10 cellular contexts compared by ENCODE assay signal in the genomic region with DNA sequence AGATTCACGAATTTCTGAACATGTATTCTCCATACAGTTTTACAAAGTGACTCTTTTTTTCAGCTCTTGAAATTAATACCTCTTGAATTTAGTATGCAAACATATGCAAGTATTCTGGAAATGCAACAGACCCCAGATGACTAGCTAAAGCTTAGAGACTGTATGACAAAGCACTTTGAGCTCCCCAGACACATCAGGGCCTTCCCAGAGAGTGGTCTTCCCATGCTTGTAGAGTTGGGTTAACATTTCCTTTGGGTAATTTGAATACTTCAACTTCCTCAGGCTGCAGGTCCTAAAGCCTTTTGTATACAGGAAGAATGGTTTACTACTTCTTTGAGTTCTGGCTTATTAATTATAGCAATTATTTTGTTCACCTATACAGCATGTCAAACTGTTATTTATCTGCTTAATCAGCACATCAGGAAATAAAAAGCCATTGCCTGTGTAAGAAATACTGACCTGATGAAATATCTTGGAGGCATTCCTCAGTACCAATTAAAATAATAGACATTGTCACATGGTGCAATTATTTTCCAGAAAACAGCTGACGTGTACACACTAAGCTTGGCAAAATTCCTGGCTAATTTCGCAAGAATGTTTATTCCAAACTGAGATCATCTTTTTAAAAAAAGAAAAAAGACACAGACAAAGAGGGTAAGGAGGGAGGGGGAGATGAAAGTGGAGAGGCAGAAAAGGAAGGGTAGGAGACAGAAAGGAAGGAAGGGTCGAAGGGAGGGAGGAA.
A peak's percentile ranks its signal among the peaks of the same experiment; 100 is the strongest.
DNase-seq lines count a peak whose midpoint lies in the region; ATAC-seq and TF ChIP-seq lines count a peak whose summit lies in the region.
"Had no signal": no experiment of that assay in that cellular context is flagged by ENCODE, and none has a peak within 500 bp of the region (broad histone marks: within the 10 kb centered on the region; RNA-seq: fewer than 3 reads in every experiment).

No MANE protein-coding gene starts in this region.

- peaks cover 4% of the 10 kb centered on the region for H3K9me3 Mint-ChIP-seq in endodermal cell
- H3K9me3 Mint-ChIP-seq: immature natural killer cell had no signal

- H3K4me3 ChIP-seq in subcutaneous abdominal adipose tissue (ENCODE audit: low read depth in 1 of 5, low read length in 5 of 5): peak overlapping the region in 2 of 5 donors; percentile 13 to 30
- no peak overlapping the region for H3K4me3 ChIP-seq in endodermal cell (ENCODE audit: low read length)

- H3K27me3 ChIP-seq in subcutaneous abdominal adipose tissue (ENCODE audit: control insufficient read depth in 5 of 5, insufficient read depth in 4 of 5, low read length in 5 of 5) (no peaks in the 10 kb centered on the region), endodermal cell (ENCODE audit: control insufficient read depth, insufficient read depth, low read length, poor library complexity, severe bottlenecking) (no peaks in the 10 kb centered on the region)

- H3K27me3 Mint-ChIP-seq in endodermal cell (ENCODE audit: insufficient read depth): no peaks in the 10 kb centered on the region

- WGBS in endodermal cell (ENCODE audit: insufficient coverage in 1 of 2, insufficient read length in 1 of 2), 2 experiments: 83% methylated on average over 2 to 4 of the region's 4 CpGs

- no peak overlapping the region for H3K27ac Mint-ChIP-seq in endodermal cell
- H3K27ac Mint-ChIP-seq: immature natural killer cell had no signal

- H3K36me3 ChIP-seq in subcutaneous abdominal adipose tissue (ENCODE audit: control insufficient read depth in 5 of 5, insufficient read depth in 5 of 5, low read length in 5 of 5) (no peaks in the 10 kb centered on the region), endodermal cell (ENCODE audit: control insufficient read depth, insufficient read depth, low read length) (no peaks in the 10 kb centered on the region)

- H3K4me1 ChIP-seq in subcutaneous abdominal adipose tissue (ENCODE audit: control insufficient read depth in 5 of 5, insufficient read depth in 5 of 5, low read length in 5 of 5): peaks cover 0 to 14% (median 9%) of the 10 kb centered on the region in 5 donors
- no peaks in the 10 kb centered on the region for H3K4me1 ChIP-seq in endodermal cell (ENCODE audit: control insufficient read depth, insufficient read depth, low read length)

- H3K4me3 Mint-ChIP-seq in endodermal cell: no peak overlapping the region
- H3K4me3 Mint-ChIP-seq: immature natural killer cell had no signal

- TF ChIP-seq CTCF in endodermal cell (conservative IDR thresholded peaks at IDR 0.05): no peak

- ATAC-seq in HG02938 (IDR thresholded peaks at IDR 0.05; ENCODE audit: unreplicated experiment) (no peak), GM19455 (IDR thresholded peaks at IDR 0.05; ENCODE audit: unreplicated experiment) (no peak)

- H3K27ac ChIP-seq in subcutaneous abdominal adipose tissue (ENCODE audit: low read depth, low read length) (peak overlapping the region; percentile 84), endodermal cell (ENCODE audit: low read depth, low read length) (no peak overlapping the region)
- H3K27ac ChIP-seq: VCaP had no signal

- H3K9ac ChIP-seq in subcutaneous abdominal adipose tissue (ENCODE audit: low read length in 5 of 5) (peak overlapping the region in 1 of 5 donors; percentile 27), endodermal cell (ENCODE audit: extremely low read depth, low read length, poor library complexity, severe bottlenecking) (no peak overlapping the region)

- no peaks in the 10 kb centered on the region for H3K9me3 ChIP-seq in subcutaneous abdominal adipose tissue (ENCODE audit: control insufficient read depth in 5 of 5, low read length in 5 of 5)
- H3K9me3 ChIP-seq in endodermal cell (ENCODE audit: control insufficient read depth, low read length): no peaks in the 10 kb centered on the region

- H3K4me1 Mint-ChIP-seq in endodermal cell: no peaks in the 10 kb centered on the region
- H3K4me1 Mint-ChIP-seq: immature natural killer cell had no signal

- no peaks in the 10 kb centered on the region for H3K36me3 Mint-ChIP-seq in endodermal cell (ENCODE audit: low read depth)
- H3K36me3 Mint-ChIP-seq: immature natural killer cell had no signal

- DNase-seq in HT1080 (ENCODE audit: low read depth): peak; percentile 37
- DNase-seq in astrocyte of the hippocampus (ENCODE audit: low read depth, low spot score): peak; percentile 91
- peak; percentile 22 for DNase-seq in iPS-NIHi7 (ENCODE audit: extremely low spot score)
- DNase-seq in activated gamma-delta T cell treated with Interleukin-2 at 50 U/mL for 16 hours: no peak
- no peak for DNase-seq in endodermal cell
- DNase-seq: immature natural killer cell had no signal

Comparison
In these comparisons a context has a peak if more than half of its experiments do, and no peak if none do; other contexts are left out.
1. DNase-seq: peak in HT1080 (single experiment), astrocyte of the hippocampus (single experiment) and iPS-NIHi7 (single experiment); none in activated gamma-delta T cell treated with Interleukin-2 at 50 U/mL for 16 hours (single experiment) and endodermal cell (single experiment).